In the genomic region with DNA sequence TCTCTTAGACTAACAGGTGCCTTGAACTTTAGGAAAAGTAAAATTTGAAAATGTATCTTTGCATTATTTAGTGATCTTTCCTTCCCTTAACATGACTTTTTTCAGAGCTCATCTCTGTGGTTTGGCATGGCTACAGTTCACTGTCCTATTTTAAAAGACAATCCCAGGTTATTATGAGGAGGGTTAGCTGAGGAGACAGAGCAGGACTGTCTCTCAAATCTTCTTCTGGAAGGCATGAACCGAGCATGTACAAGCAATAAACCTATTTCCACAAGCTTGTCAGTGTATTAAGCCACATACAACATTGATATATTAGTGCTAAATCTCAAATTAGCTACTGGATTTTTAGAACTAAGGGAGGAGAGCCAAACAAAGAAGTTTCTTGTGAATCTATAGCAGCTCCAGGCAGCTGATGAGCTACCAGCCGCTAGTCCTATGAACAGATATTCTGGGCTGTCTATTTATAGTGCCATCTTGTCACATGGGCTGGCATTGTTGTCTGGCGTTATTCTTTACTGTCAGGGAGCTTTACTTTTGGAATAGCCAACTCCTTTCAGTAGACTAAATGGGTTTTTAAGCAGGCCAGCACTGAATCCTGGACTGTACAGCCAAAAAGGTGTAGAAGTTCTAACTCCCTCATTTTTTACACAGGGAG, we compare ENCODE assay signal across 19 cellular contexts.
A peak's percentile ranks its signal among the peaks of the same experiment; 100 is the strongest.
DNase-seq lines count a peak whose midpoint lies in the region; ATAC-seq and TF ChIP-seq lines count a peak whose summit lies in the region.
"Had no signal": no experiment of that assay in that cellular context is flagged by ENCODE, and none has a peak within 500 bp of the region (broad histone marks: within the 10 kb centered on the region; RNA-seq: fewer than 3 reads in every experiment).

No MANE protein-coding gene starts in this region.

- H3K4me1 Mint-ChIP-seq in nephron progenitor cell = no peaks in the 10 kb centered on the region
- H3K4me1 Mint-ChIP-seq: activated naive CD4-positive, alpha-beta T cell treated with anti-CD3 and anti-CD28 coated beads, Interleukin-2, amount 50 U/mL, for 24 hours; T-cell had no signal

- H3K27ac Mint-ChIP-seq in nephron progenitor cell = no peak overlapping the region
- H3K27ac Mint-ChIP-seq: activated naive CD4-positive, alpha-beta T cell treated with anti-CD3 and anti-CD28 coated beads, Interleukin-2, amount 50 U/mL, for 24 hours; HFFc6; stimulated activated naive CD8-positive, alpha-beta T cell treated with anti-CD3 and anti-CD28 coated beads, Interleukin-15, Interleukin-2, amounts not matched to agents 100 ng/mL and 50 ng/mL, for 24 hours; T-cell had no signal

- DNase-seq in anterior cingulate cortex (lab: John Stamatoyannopoulos, UW) (peak in 40 of 58 donors; percentile 1 to 85 (median 28)), left cardiac atrium (no peak), occipital lobe (lab: John Stamatoyannopoulos, UW) (peak; percentile 41), nephron progenitor cell (no peak)
- no peak for DNase-seq in stimulated activated naive CD4-positive, alpha-beta T cell treated with Interleukin-2 at 50 U/mL for 16 hours (lab: John Stamatoyannopoulos, UW)
- DNase-seq: activated CD4-positive, alpha-beta T cell treated with anti-CD3 and anti-CD28 coated beads, Interleukin-2, amount 50 U/mL, for 4 hours; COR-L47; effector CD8-positive, alpha-beta T cell; HFFc6; NCI-H1417; NK-92 treated with Interleukin-12 subunit alpha and Interleukin-12 subunit beta, amount 100 ng/mL, for 24 hours; stimulated activated CD4-positive, alpha-beta T cell treated with anti-CD3 and anti-CD28 coated beads, Interleukin-15, amount 100 ng/mL, for 24 hours; T-cell; uterus had no signal

- no peaks in the 10 kb centered on the region for H4K20me1 ChIP-seq in BLaER1

- no peak overlapping the region for H3K4me3 Mint-ChIP-seq in nephron progenitor cell
- H3K4me3 Mint-ChIP-seq: activated naive CD4-positive, alpha-beta T cell treated with anti-CD3 and anti-CD28 coated beads, Interleukin-2, amount 50 U/mL, for 24 hours; HFFc6; stimulated activated naive CD8-positive, alpha-beta T cell treated with anti-CD3 and anti-CD28 coated beads, Interleukin-15, Interleukin-2, amounts not matched to agents 100 ng/mL and 50 ng/mL, for 24 hours; T-cell had no signal

- no peak for TF ChIP-seq CTCF in nephron progenitor cell (IDR thresholded peaks at IDR 0.05)

- H3K9me3 ChIP-seq in BLaER1 = no peaks in the 10 kb centered on the region; the same call in 1 of the 2 replicates
- H3K9me3 ChIP-seq: uterus had no signal

- peaks cover 10% of the 10 kb centered on the region for H3K4me1 ChIP-seq in BLaER1
- H3K4me1 ChIP-seq: uterus had no signal

- no peak overlapping the region for H3K4me3 ChIP-seq in BLaER1
- H3K4me3 ChIP-seq: uterus had no signal

- H3K27me3 Mint-ChIP-seq in nephron progenitor cell (ENCODE audit: low read depth, poor library complexity) = peaks cover 6% of the 10 kb centered on the region

- H3K9me3 Mint-ChIP-seq in nephron progenitor cell = peaks cover 36% of the 10 kb centered on the region
- H3K9me3 Mint-ChIP-seq: activated naive CD4-positive, alpha-beta T cell treated with anti-CD3 and anti-CD28 coated beads, Interleukin-2, amount 50 U/mL, for 24 hours; HFFc6 had no signal

- H3K36me3 Mint-ChIP-seq in nephron progenitor cell (ENCODE audit: low read depth) = peaks cover 29% of the 10 kb centered on the region
- H3K36me3 Mint-ChIP-seq: T-cell had no signal

- no peaks in the 10 kb centered on the region for H3K27me3 ChIP-seq in BLaER1
- H3K27me3 ChIP-seq: uterus had no signal

- no peak overlapping the region; the same call in 1 of the 2 replicates for H3K9ac ChIP-seq in BLaER1

- H3K27ac ChIP-seq in BLaER1 = no peak overlapping the region
- H3K27ac ChIP-seq: uterus had no signal

- no peaks in the 10 kb centered on the region for H3K36me3 ChIP-seq in BLaER1
- H3K36me3 ChIP-seq: uterus had no signal

- intact Hi-C loops in left cardiac atrium (cut with DNase I) = no loop called here

- H3K4me2 ChIP-seq in BLaER1 = peak overlapping the region; percentile 44

- ATAC-seq in left cardiac atrium = peak; percentile 79 to 83
- no peak for ATAC-seq in GM18519 (IDR thresholded peaks at IDR 0.05; ENCODE audit: low FRiP score, unreplicated experiment)
- ATAC-seq in GM19035 (IDR thresholded peaks at IDR 0.05; ENCODE audit: unreplicated experiment) = no peak
- ATAC-seq: T-cell had no signal

Comparison
In these comparisons a context has a peak if more than half of its experiments do, and no peak if none do; other contexts are left out.
1. DNase-seq: peak in anterior cingulate cortex (40 of 58) and occipital lobe (single experiment); none in left cardiac atrium (single experiment), stimulated activated naive CD4-positive, alpha-beta T cell treated with Interleukin-2 at 50 U/mL for 16 hours (single experiment) and nephron progenitor cell (single experiment).
2. ATAC-seq: peak in left cardiac atrium (2 of 2); none in GM18519 (single experiment) and GM19035 (single experiment).